Comparison of ENCODE assay signal across 1 cellular context in the genomic region with DNA sequence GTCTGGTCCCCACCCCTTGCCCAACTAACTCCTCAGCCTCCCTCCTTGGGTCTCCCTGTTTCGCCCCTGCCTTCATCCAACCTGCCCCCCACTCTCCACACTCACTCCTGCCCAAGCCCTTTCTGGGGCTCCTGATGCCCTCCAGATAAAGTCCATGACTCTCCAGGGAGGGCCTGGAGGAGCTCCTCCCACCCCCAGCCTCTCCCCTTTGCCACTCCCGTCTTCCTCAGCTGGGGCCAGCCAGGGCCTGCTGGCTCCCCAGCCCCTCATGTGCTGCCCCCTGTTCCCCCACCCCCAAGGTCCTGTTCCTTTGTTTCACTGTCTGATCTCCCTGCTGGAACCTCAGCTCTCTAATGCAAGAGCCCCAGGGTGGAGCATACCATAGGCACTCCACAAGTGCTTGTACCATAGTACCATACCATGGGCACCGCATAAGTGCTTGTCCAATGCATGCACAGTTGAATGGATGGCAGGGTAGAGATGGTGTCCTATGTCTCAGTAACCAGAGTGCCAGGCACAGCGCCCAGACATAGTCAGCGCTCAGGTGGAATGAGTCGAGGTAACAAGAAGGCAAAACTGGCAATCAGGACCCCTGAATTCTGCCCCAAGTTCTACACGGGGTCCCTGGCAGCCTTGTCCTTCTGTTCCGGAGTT.
TF ChIP-seq lines count a peak whose summit lies in the region.

No MANE protein-coding gene starts in this region.

TF ChIP-seq in A549, 52 proteins besides CTCF, POLR2A, EP300 and RAD21:
- no peak for TF ChIP-seq PBX3 (IDR thresholded peaks at IDR 0.05)
- no peak for TF ChIP-seq HEYL (CRISPR knock-in tag; IDR thresholded peaks at IDR 0.05)
- no peak for TF ChIP-seq MAZ (IDR thresholded peaks at IDR 0.05; ENCODE audit: borderline replicate concordance, low read depth, low read length)
- TF ChIP-seq TFCP2L1 (CRISPR knock-in tag; IDR thresholded peaks at IDR 0.05), result no peak
- no peak for TF ChIP-seq EHF (CRISPR knock-in tag; IDR thresholded peaks at IDR 0.05)
- no peak for TF ChIP-seq CBX8 (IDR thresholded peaks at IDR 0.05)
- TF ChIP-seq JUNB (IDR thresholded peaks at IDR 0.05), result no peak
- TF ChIP-seq PHF8 (IDR thresholded peaks at IDR 0.05; ENCODE audit: borderline replicate concordance, low read depth), result no peak
- TF ChIP-seq, protein P1, sequence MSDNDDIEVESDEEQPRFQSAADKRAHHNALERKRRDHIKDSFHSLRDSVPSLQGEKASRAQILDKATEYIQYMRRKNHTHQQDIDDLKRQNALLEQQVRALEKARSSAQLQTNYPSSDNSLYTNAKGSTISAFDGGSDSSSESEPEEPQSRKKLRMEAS (IDR thresholded peaks at IDR 0.05), result no peak
- no peak for TF ChIP-seq ZSCAN20 (CRISPR knock-in tag; IDR thresholded peaks at IDR 0.05)
- TF ChIP-seq CHD4 (IDR thresholded peaks at IDR 0.05; ENCODE audit: borderline replicate concordance), result no peak
